In the genomic region with DNA sequence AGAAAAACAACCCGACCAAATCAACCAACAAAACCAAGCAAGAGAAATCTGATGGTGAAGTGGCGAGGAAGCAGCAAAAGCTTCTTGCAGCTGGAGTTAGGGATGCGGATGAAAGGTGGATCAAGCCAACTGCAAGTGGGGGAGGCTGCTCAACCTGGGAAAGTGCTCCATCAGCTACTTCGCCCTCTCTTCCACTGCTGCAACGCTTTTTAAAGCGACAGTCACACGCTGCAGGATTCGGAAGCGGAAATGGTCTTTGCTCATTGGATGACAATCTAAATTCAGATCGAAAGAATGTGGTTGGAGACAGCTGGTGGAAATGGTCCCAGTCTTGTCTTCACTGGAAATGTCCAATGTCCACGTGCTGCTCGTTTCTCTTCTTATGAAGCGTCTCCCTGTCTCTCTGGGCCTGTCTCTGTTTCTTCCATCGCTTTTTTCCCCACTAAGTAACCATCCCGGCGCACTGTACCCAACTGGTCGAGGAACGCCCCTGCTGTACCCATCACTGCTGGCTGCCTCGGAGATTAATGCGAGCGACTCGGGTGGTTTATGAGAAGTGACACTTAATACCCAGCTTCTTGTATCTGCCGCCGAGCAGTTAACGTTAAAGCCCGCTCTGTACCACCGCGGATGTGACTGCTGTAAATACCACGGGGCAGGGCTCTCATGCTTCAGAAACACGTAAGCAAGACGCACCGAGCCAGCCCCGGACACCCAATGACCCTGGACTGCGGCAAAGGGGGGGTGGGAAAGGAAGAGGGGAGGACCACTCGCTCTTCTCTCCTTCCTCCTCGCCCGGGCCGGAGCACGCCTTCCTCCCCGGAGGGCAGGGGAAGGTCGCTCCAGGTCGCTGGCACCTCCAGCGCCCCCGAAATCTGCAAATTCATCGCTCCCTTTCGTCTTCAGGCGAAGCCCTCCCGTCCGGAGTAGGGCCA, we compare ENCODE assay signal across 8 cellular contexts. TPM values are rescaled to one million over a fixed set of nuclear protein-coding genes. Genes with fewer than 3 reads are reported as not detected.
DNase-seq lines count a peak whose midpoint lies in the region; ATAC-seq, FAIRE-seq and TF ChIP-seq lines count a peak whose summit lies in the region.

No MANE protein-coding gene starts in this region.

- peaks cover 38% of the 10 kb centered on the region for H3K4me1 Mint-ChIP-seq in activated B cell treated with CpG ODN at 0.5 μM for 24 hours
- peaks cover 49% of the 10 kb centered on the region in 2 donors for H3K4me1 Mint-ChIP-seq in natural killer cell

- intact Hi-C loops in activated B cell treated with CpG ODN at 0.5 μM for 24 hours (cut with micrococcal nuclease) (loop anchor here (5.0 kb wide), 2 partner anchors 492 to 967 kb away; a partner anchor contains a TSS), natural killer cell (cut with micrococcal nuclease) (no loop called here)

- H3K27me3 ChIP-seq in H7 (ENCODE audit: control insufficient read depth, insufficient read depth, low read length) = peaks cover 63% of the 10 kb centered on the region
- no peaks in the 10 kb centered on the region for H3K27me3 ChIP-seq in endocrine pancreas (ENCODE audit: control insufficient read depth, insufficient read depth, low read length)

- H3K4me3 Mint-ChIP-seq in activated B cell treated with CpG ODN at 0.5 μM for 24 hours (peak overlapping the region; percentile 89), natural killer cell (peak overlapping the region; percentile 93)

- CTCF ChIA-PET in activated B cell treated with CpG ODN at 0.5 μM for 24 hours (lab: Charles Lee) = interaction anchor here (1.3 kb wide), 2 partner anchors 29 to 31 kb away, joined by 3 to 5 read pairs; no protein-coding TSS in a partner anchor

- peaks cover 9% of the 10 kb centered on the region for H3K4me1 ChIP-seq in endocrine pancreas (ENCODE audit: control insufficient read depth, insufficient read depth, low read length)

- H3K27ac Mint-ChIP-seq in activated B cell treated with CpG ODN at 0.5 μM for 24 hours (peak overlapping the region; percentile 11), natural killer cell (peak overlapping the region; percentile 71 to 87)

- H3K9me3 ChIP-seq in endocrine pancreas (ENCODE audit: control insufficient read depth, low read length) = no peaks in the 10 kb centered on the region

- H3K9me3 Mint-ChIP-seq in activated B cell treated with CpG ODN at 0.5 μM for 24 hours (no peaks in the 10 kb centered on the region), natural killer cell (no peaks in the 10 kb centered on the region)

- POLR2A ChIA-PET in activated B cell treated with CpG ODN at 0.5 μM for 24 hours (lab: Charles Lee) = interaction anchor here (1.1 to 5.0 kb wide), 4 partner anchors 29 to 64 kb away, joined by 3 to 40 read pairs (median 4); a partner anchor contains a TSS

- H3K27me3 Mint-ChIP-seq in activated B cell treated with CpG ODN at 0.5 μM for 24 hours (peaks cover 37% of the 10 kb centered on the region), natural killer cell (ENCODE audit: low read depth in 2 of 2) (peaks cover 12 to 29% of the 10 kb centered on the region in 2 donors)

- no peaks in the 10 kb centered on the region for H3K36me3 ChIP-seq in H7 (replicated peaks; ENCODE audit: control insufficient read depth, insufficient read depth, low read length)
- H3K36me3 ChIP-seq in endocrine pancreas (ENCODE audit: control insufficient read depth, insufficient read depth, low read length) = no peaks in the 10 kb centered on the region

- no peak for TF ChIP-seq CTCF in activated B cell treated with CpG ODN at 0.5 μM for 24 hours (IDR thresholded peaks at IDR 0.05)
- no peak for TF ChIP-seq CTCF in natural killer cell (IDR thresholded peaks at IDR 0.05)

- FAIRE-seq in HTR-8/SVneo (lab: Jason Lieb, UNC) = no peak

- peak overlapping the region; percentile 0 for H3K9ac ChIP-seq in endocrine pancreas (ENCODE audit: control insufficient read depth, insufficient read depth, low read length)

- no peak for ATAC-seq in activated B cell treated with CpG ODN at 0.5 μM for 24 hours (ENCODE audit: low read depth)
- ATAC-seq in natural killer cell = peak; percentile 44 to 72 (median 57)
- ATAC-seq in HG03460 (IDR thresholded peaks at IDR 0.05; ENCODE audit: unreplicated experiment) = no peak

- no peaks in the 10 kb centered on the region for H3K36me3 Mint-ChIP-seq in activated B cell treated with CpG ODN at 0.5 μM for 24 hours (ENCODE audit: low read depth)
- no peaks in the 10 kb centered on the region for H3K36me3 Mint-ChIP-seq in natural killer cell

- DNase-seq in AG08395 (ENCODE audit: low spot score) (peak; percentile 40), H7 (peak; percentile 72), activated B cell treated with CpG ODN at 0.5 μM for 24 hours (peak; percentile 21), natural killer cell (peak; percentile 45), HTR-8/SVneo (ENCODE audit: insufficient read length, low spot score) (no peak), NOMO-1 treated with DMSO at 0.1 percent for 48 hours (lab: John Stamatoyannopoulos, UW; ENCODE audit: unreplicated experiment) (no peak)

- H3K4me3 ChIP-seq in H7 (ENCODE audit: insufficient read depth, low read depth, low read length) (peak overlapping the region; percentile 66), endocrine pancreas (ENCODE audit: control insufficient read depth, insufficient read depth, low read length) (peak overlapping the region; percentile 57)

RNA-seq across cellular contexts. Expression of a gene that starts 1.9 kb away (rescaled TPM):
- total RNA-seq in H7 (2014; rRNA removed; shearing (Covaris generic)) = 0.42 and 0.85 TPM in 2 replicates
- 0.22 and 0.49 TPM in 2 replicates for total RNA-seq in activated B cell treated with CpG ODN at 0.5 μM for 24 hours
- 1 to 10 TPM in 1 of 3 donors, under 1 TPM in 2; 0.28 to 1.2 (median 0.80) TPM for total RNA-seq in natural killer cell

Comparison
In these comparisons a context has a peak if more than half of its experiments do, and no peak if none do; other contexts are left out.
1. DNase-seq: peak in AG08395 (single experiment), H7 (single experiment), activated B cell treated with CpG ODN at 0.5 μM for 24 hours (single experiment) and natural killer cell (single experiment); none in HTR-8/SVneo (single experiment) and NOMO-1 treated with DMSO at 0.1 percent for 48 hours (single experiment).
2. ATAC-seq: peak in natural killer cell (3 of 3); none in activated B cell treated with CpG ODN at 0.5 μM for 24 hours (single experiment) and HG03460 (single experiment).